Comparison of ENCODE assay signal across 8 cellular contexts in the genomic region with DNA sequence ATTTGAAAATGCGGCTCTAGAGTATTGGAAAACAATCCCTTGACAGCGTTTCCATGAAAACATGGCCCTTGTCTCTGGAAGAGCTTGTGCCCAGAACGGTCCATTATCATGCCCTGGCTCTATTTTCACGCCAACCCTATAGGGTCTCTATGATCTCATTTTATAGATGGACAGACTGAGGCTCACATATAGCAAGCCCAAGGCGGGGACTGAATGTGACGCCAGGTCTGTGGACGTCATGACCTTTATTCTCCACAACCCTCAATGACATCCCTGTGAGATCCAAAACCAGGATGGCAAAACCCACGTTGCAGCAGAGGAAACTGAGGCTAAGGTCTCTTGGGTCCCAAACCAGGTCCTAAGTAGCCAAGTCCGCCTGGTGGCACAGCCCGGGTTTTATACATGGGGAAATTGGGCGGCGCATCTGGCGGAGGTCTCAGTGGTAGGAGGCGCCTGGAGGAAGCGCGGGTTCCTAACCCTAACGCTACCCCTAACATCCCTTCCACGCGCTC. TPM values are rescaled to one million over a fixed set of nuclear protein-coding genes. Genes with fewer than 3 reads are reported as not detected.
A peak's percentile ranks its signal among the peaks of the same experiment; 100 is the strongest.
DNase-seq lines count a peak whose midpoint lies in the region; ATAC-seq and TF ChIP-seq lines count a peak whose summit lies in the region.

No MANE protein-coding gene starts in this region.

- H3K36me3 ChIP-seq in kidney epithelial cell (ENCODE audit: control insufficient read depth, insufficient read depth, low read length) (peaks cover 2% of the 10 kb centered on the region), thyroid gland (peaks cover 0 to 4% of the 10 kb centered on the region in 2 donors)

- H3K9me3 ChIP-seq in thyroid gland, result no peaks in the 10 kb centered on the region

- H3K27me3 Mint-ChIP-seq in activated CD8-positive, alpha-beta memory T cell treated with anti-CD3 and anti-CD28 coated beads, Interleukin-2, amount 10 ng/mL, durations not matched to agents 7 days and 5 days, result no peaks in the 10 kb centered on the region
- H3K27me3 Mint-ChIP-seq in activated T-helper 2 cell treated with anti-CD3 and anti-CD28 coated beads, Interferon-gamma antibody, Interleukin-2, Interleukin-4, amounts not matched to agents 10 μg/mL and 5 μg/mL and 100 μg/mL, durations not matched to agents 14 hours and 24 hours and 36 hours (ENCODE audit: low read depth), result no peaks in the 10 kb centered on the region

- peaks cover 12 to 15% of the 10 kb centered on the region in 2 donors for H3K4me1 ChIP-seq in thyroid gland

- peaks cover 12% of the 10 kb centered on the region for H3K4me1 Mint-ChIP-seq in activated CD8-positive, alpha-beta memory T cell treated with anti-CD3 and anti-CD28 coated beads, Interleukin-2, amount 10 ng/mL, durations not matched to agents 7 days and 5 days
- peaks cover 10% of the 10 kb centered on the region for H3K4me1 Mint-ChIP-seq in activated T-helper 2 cell treated with anti-CD3 and anti-CD28 coated beads, Interferon-gamma antibody, Interleukin-2, Interleukin-4, amounts not matched to agents 10 μg/mL and 5 μg/mL and 100 μg/mL, durations not matched to agents 14 hours and 24 hours and 36 hours (ENCODE audit: low read depth)

- peak; percentile 2 for ATAC-seq in activated CD8-positive, alpha-beta memory T cell treated with anti-CD3 and anti-CD28 coated beads, Interleukin-2, amount 10 ng/mL, durations not matched to agents 7 days and 5 days
- ATAC-seq in GM19395 (IDR thresholded peaks at IDR 0.05; ENCODE audit: unreplicated experiment) (no peak), HG03521 (IDR thresholded peaks at IDR 0.05; ENCODE audit: unreplicated experiment) (no peak)

- H3K4me3 ChIP-seq in kidney epithelial cell (ENCODE audit: low read depth, low read length), result peak overlapping the region; percentile 96
- peak overlapping the region in 1 of 3 donors; percentile 93 for H3K4me3 ChIP-seq in thyroid gland (replicated peaks in 1 of 3)

- H3K27ac Mint-ChIP-seq in activated CD8-positive, alpha-beta memory T cell treated with anti-CD3 and anti-CD28 coated beads, Interleukin-2, amount 10 ng/mL, durations not matched to agents 7 days and 5 days, result peak overlapping the region; percentile 76
- peak overlapping the region; percentile 85 for H3K27ac Mint-ChIP-seq in activated T-helper 2 cell treated with anti-CD3 and anti-CD28 coated beads, Interferon-gamma antibody, Interleukin-2, Interleukin-4, amounts not matched to agents 10 μg/mL and 5 μg/mL and 100 μg/mL, durations not matched to agents 14 hours and 24 hours and 36 hours

- intact Hi-C loops in activated T-helper 2 cell treated with anti-CD3 and anti-CD28 coated beads, Interferon-gamma antibody, Interleukin-2, Interleukin-4, amounts not matched to agents 10 μg/mL and 5 μg/mL and 100 μg/mL, durations not matched to agents 14 hours and 24 hours and 36 hours (cut with micrococcal nuclease), result loop anchor here (1.0 to 10.0 kb wide), 4 partner anchors 16 to 428 kb away; no protein-coding TSS in a partner anchor
- intact Hi-C loops in thyroid gland (cut with DNase I), result loop anchor here (5.0 kb wide), 1 partner anchor 43 kb away; a partner anchor contains a TSS

- H3K27ac ChIP-seq in thyroid gland, result peak overlapping the region in 2 of 3 donors; percentile 1 to 75

- H3K9me3 Mint-ChIP-seq in activated CD8-positive, alpha-beta memory T cell treated with anti-CD3 and anti-CD28 coated beads, Interleukin-2, amount 10 ng/mL, durations not matched to agents 7 days and 5 days (ENCODE audit: low read depth), result no peaks in the 10 kb centered on the region
- no peaks in the 10 kb centered on the region for H3K9me3 Mint-ChIP-seq in activated T-helper 2 cell treated with anti-CD3 and anti-CD28 coated beads, Interferon-gamma antibody, Interleukin-2, Interleukin-4, amounts not matched to agents 10 μg/mL and 5 μg/mL and 100 μg/mL, durations not matched to agents 14 hours and 24 hours and 36 hours

- CTCF ChIA-PET in activated CD8-positive, alpha-beta memory T cell treated with anti-CD3 and anti-CD28 coated beads, Interleukin-2, amount 10 ng/mL, durations not matched to agents 7 days and 5 days (lab: Charles Lee), result interaction anchor here (1.0 to 1.2 kb wide), 2 partner anchors 41 to 44 kb away, joined by 3 to 4 read pairs; no protein-coding TSS in a partner anchor

- DNase-seq in activated CD8-positive, alpha-beta memory T cell treated with anti-CD3 and anti-CD28 coated beads, Interleukin-2, amount 10 ng/mL, durations not matched to agents 7 days and 5 days, result no peak
- DNase-seq in activated CD8-positive, alpha-beta memory T cell treated with anti-CD3 and anti-CD28 coated beads, Interleukin-2, amount 50 U/mL, for 4 hours, result no peak
- DNase-seq in activated T-helper 2 cell treated with anti-CD3 and anti-CD28 coated beads, Interferon-gamma antibody, Interleukin-2, Interleukin-4, amounts not matched to agents 10 μg/mL and 5 μg/mL and 100 μg/mL, durations not matched to agents 14 hours and 24 hours and 36 hours (ENCODE audit: low spot score), result no peak
- DNase-seq in kidney epithelial cell (ENCODE audit: low read depth) (no peak), thyroid gland (no peak), NCI-H2196 treated with DMSO at 0.1 percent for 48 hours (lab: John Stamatoyannopoulos, UW; ENCODE audit: unreplicated experiment) (no peak)

- WGBS in thyroid gland, 2 donors, result 17 to 38% methylated on average over 8 to 16 of the region's 19 CpGs

- H3K27me3 ChIP-seq in kidney epithelial cell (ENCODE audit: control insufficient read depth, insufficient read depth, low read length) (no peaks in the 10 kb centered on the region), thyroid gland (no peaks in the 10 kb centered on the region)

- peaks cover 2% of the 10 kb centered on the region for H3K36me3 Mint-ChIP-seq in activated CD8-positive, alpha-beta memory T cell treated with anti-CD3 and anti-CD28 coated beads, Interleukin-2, amount 10 ng/mL, durations not matched to agents 7 days and 5 days
- H3K36me3 Mint-ChIP-seq in activated T-helper 2 cell treated with anti-CD3 and anti-CD28 coated beads, Interferon-gamma antibody, Interleukin-2, Interleukin-4, amounts not matched to agents 10 μg/mL and 5 μg/mL and 100 μg/mL, durations not matched to agents 14 hours and 24 hours and 36 hours (ENCODE audit: low read depth), result peaks cover 19% of the 10 kb centered on the region

- TF ChIP-seq POLR2A in thyroid gland (IDR thresholded peaks at IDR 0.05), result no peak

- no peak for TF ChIP-seq CTCF in kidney epithelial cell (IDR thresholded peaks at IDR 0.05; ENCODE audit: insufficient read depth, low read length, poor library complexity, severe bottlenecking)
- TF ChIP-seq CTCF in thyroid gland (IDR thresholded peaks at IDR 0.05), result no peak

- peak overlapping the region; percentile 78 for H3K4me3 Mint-ChIP-seq in activated CD8-positive, alpha-beta memory T cell treated with anti-CD3 and anti-CD28 coated beads, Interleukin-2, amount 10 ng/mL, durations not matched to agents 7 days and 5 days
- H3K4me3 Mint-ChIP-seq in activated T-helper 2 cell treated with anti-CD3 and anti-CD28 coated beads, Interferon-gamma antibody, Interleukin-2, Interleukin-4, amounts not matched to agents 10 μg/mL and 5 μg/mL and 100 μg/mL, durations not matched to agents 14 hours and 24 hours and 36 hours (ENCODE audit: low read depth), result peak overlapping the region; percentile 81

RNA-seq across cellular contexts. Expression of a gene that starts 0.4 kb away (rescaled TPM):
- 10 to 100 TPM; 52.2 to 65.2 TPM for total RNA-seq in activated CD8-positive, alpha-beta memory T cell treated with anti-CD3 and anti-CD28 coated beads, Interleukin-2, amount 10 ng/mL, durations not matched to agents 7 days and 5 days
- 77.0 and 84.3 TPM in 2 replicates for total RNA-seq in activated T-helper 2 cell treated with anti-CD3 and anti-CD28 coated beads, Interferon-gamma antibody, Interleukin-2, Interleukin-4, amounts not matched to agents 10 μg/mL and 5 μg/mL and 100 μg/mL, durations not matched to agents 14 hours and 24 hours and 36 hours
- total RNA-seq in kidney epithelial cell (68.4 and 76.1 TPM in 2 replicates), thyroid gland (10 to 100 TPM; 19.3 to 35.9 (median 33.0) TPM)

RNA-seq across cellular contexts. Expression of a gene that starts 43.6 kb away (rescaled TPM):
- 10 to 100 TPM; 59.3 to 65.4 TPM for total RNA-seq in activated CD8-positive, alpha-beta memory T cell treated with anti-CD3 and anti-CD28 coated beads, Interleukin-2, amount 10 ng/mL, durations not matched to agents 7 days and 5 days
- 81.4 and 85.7 TPM in 2 replicates for total RNA-seq in activated T-helper 2 cell treated with anti-CD3 and anti-CD28 coated beads, Interferon-gamma antibody, Interleukin-2, Interleukin-4, amounts not matched to agents 10 μg/mL and 5 μg/mL and 100 μg/mL, durations not matched to agents 14 hours and 24 hours and 36 hours
- total RNA-seq in kidney epithelial cell (128 and 146 TPM in 2 replicates), thyroid gland (100 to 1,000 TPM in 2 of 4 donors, 10 to 100 TPM in 2; 71.5 to 138 (median 97.7) TPM)
